21 cellular contexts compared by ENCODE assay signal in the genomic region with DNA sequence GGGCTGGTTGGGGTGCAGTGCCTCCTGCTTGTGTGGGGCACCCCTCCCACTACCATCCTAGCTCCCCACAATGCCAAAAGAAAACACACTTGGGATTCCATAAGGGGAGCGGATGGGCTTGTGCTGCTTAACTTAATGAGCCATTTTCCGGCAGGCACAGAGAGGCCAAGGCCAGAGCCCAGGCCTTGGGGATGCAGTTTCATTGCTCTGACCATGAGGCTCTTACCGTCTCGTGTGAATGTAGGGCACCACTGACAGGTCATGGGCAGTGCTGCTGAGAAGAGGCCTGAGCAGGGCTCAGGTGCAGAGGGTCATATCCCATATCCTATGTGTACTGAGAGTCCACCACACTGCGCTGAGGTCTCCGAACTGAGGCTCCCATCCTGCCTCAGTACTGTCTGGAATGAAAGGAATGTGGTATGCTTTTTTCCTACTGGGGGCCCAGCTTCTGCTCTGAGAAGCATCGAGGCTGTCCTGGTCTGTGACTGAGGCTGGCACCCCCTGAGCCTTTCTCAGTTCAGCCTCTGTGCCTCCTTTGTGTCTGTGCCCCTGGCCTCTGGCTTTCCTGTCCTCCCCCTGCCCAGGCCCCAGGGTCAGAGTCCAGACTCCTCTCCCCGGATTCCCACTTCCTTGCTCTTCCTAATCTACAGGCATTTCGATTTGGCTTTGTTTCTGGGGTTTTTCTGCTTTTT. TPM values are rescaled to one million over a fixed set of nuclear protein-coding genes. Genes with fewer than 3 reads are reported as not detected.
DNase-seq lines count a peak whose midpoint lies in the region; ATAC-seq, FAIRE-seq and TF ChIP-seq lines count a peak whose summit lies in the region.
"Had no signal": no experiment of that assay in that cellular context is flagged by ENCODE, and none has a peak within 500 bp of the region (broad histone marks: within the 10 kb centered on the region; RNA-seq: fewer than 3 reads in every experiment).

No MANE protein-coding gene starts in this region.

- H3K4me1 ChIP-seq in spleen: peaks cover 0 to 20% (median 8%) of the 10 kb centered on the region in 6 donors
- H3K4me1 ChIP-seq in uterus: no peaks in the 10 kb centered on the region

- H3K36me3 Mint-ChIP-seq in brain: peaks cover 27% of the 10 kb centered on the region

- no peak for ATAC-seq in stimulated activated naive CD8-positive, alpha-beta T cell treated with anti-CD3 and anti-CD28 coated beads, Interleukin-15, Interleukin-2, amounts not matched to agents 100 U/mL and 50 U/mL, for 24 hours
- ATAC-seq: left colon, sciatic nerve had no signal

- WGBS in spleen, 5 donors: 53 to 71% (median 63%) methylated on average over 7 to 9 of the region's 9 CpGs

- no peak for FAIRE-seq in D721Med (lab: Jason Lieb, UNC)

- peak overlapping the region in 1 of 5 experiments; percentile 49 for H3K4me3 Mint-ChIP-seq in brain

- H3K4me3 ChIP-seq in spleen: no peak overlapping the region
- H3K4me3 ChIP-seq in uterus: no peak overlapping the region
- H3K4me3 ChIP-seq: stomach had no signal

- peaks cover 40% of the 10 kb centered on the region for H3K4me1 Mint-ChIP-seq in brain

- H3K27me3 Mint-ChIP-seq in brain: no peaks in the 10 kb centered on the region

- intact Hi-C loops in spleen (cut with DNase I; ENCODE audit: low total_unique reads) (no loop called here), uterus (cut with DNase I; ENCODE audit: low total_unique reads) (no loop called here)

- peak overlapping the region in 4 of 5 experiments; percentile 4 to 90 (median 52) for H3K27ac Mint-ChIP-seq in brain
- H3K27ac Mint-ChIP-seq: activated T-helper 2 cell treated with anti-CD3 and anti-CD28 coated beads, Interferon-gamma antibody, Interleukin-2, Interleukin-4, amounts not matched to agents 10 μg/mL and 5 μg/mL and 100 μg/mL, durations not matched to agents 14 hours and 24 hours and 36 hours had no signal

- TF ChIP-seq POLR2A in spleen (IDR thresholded peaks at IDR 0.05): no peak
- no peak for TF ChIP-seq POLR2A in uterus (IDR thresholded peaks at IDR 0.05)

- H3K9me3 Mint-ChIP-seq in brain: no peaks in the 10 kb centered on the region
- H3K9me3 Mint-ChIP-seq: activated T-helper 2 cell treated with anti-CD3 and anti-CD28 coated beads, Interferon-gamma antibody, Interleukin-2, Interleukin-4, amounts not matched to agents 10 μg/mL and 5 μg/mL and 100 μg/mL, durations not matched to agents 14 hours and 24 hours and 36 hours had no signal

- no peak for TF ChIP-seq CTCF in brain (conservative IDR thresholded peaks at IDR 0.05)
- no peak for TF ChIP-seq CTCF in spleen (IDR thresholded peaks at IDR 0.05 in 8 of 11, conservative IDR thresholded peaks at IDR 0.05 in 3 of 11)
- TF ChIP-seq CTCF in D721Med (IDR thresholded peaks at IDR 0.05; ENCODE audit: insufficient read depth, missing control alignments): no peak
- TF ChIP-seq CTCF in uterus (IDR thresholded peaks at IDR 0.05): no peak

- H3K36me3 ChIP-seq in spleen (no peaks in the 10 kb centered on the region), uterus (no peaks in the 10 kb centered on the region)
- H3K36me3 ChIP-seq: stomach had no signal

- H3K27ac ChIP-seq in spleen (no peak overlapping the region), uterus (no peak overlapping the region)
- H3K27ac ChIP-seq: stomach had no signal

- DNase-seq in HK-2 (ENCODE audit: unreplicated experiment) (peak; percentile 17), left kidney (ENCODE audit: low read depth, low spot score) (peak; percentile 58), spleen (peak; percentile 62), D721Med (ENCODE audit: insufficient read length, low spot score) (no peak), uterus (no peak)
- DNase-seq in stimulated activated naive CD8-positive, alpha-beta T cell treated with anti-CD3 and anti-CD28 coated beads, Interleukin-15, Interleukin-2, amounts not matched to agents 100 U/mL and 50 U/mL, for 24 hours: no peak
- DNase-seq: activated CD4-positive, CD25-positive, alpha-beta regulatory T cell; AML-193; COR-L47; hippocampal formation; left colon; NCI-H1105; NCI-H2107; NCI-H524 treated with DMSO at 0.1 percent for 48 hours; occipital lobe; SHP77 treated with DMSO at 0.1 percent for 48 hours; stimulated activated CD4-positive, alpha-beta T cell treated with anti-CD3 and anti-CD28 coated beads, Interleukin-1b, Interleukin-23, amount 100 ng/mL, for 48 hours; stomach had no signal

- H3K27me3 ChIP-seq in spleen (replicated peaks in 1 of 7): peaks cover 0 to 44% (median 0%) of the 10 kb centered on the region in 7 donors
- no peaks in the 10 kb centered on the region for H3K27me3 ChIP-seq in uterus

- H3K9me3 ChIP-seq in spleen (no peaks in the 10 kb centered on the region), uterus (no peaks in the 10 kb centered on the region)
- H3K9me3 ChIP-seq: stomach had no signal

RNA-seq across cellular contexts. Expression of a gene that starts 45.2 kb away (rescaled TPM):
- polyA plus RNA-seq in brain (ENCODE audit: insufficient read depth, low read depth, low replicate concordance) (130 TPM), spleen (10 to 100 TPM in 1 of 3 donors, 1 to 10 TPM in 2; 5.2 to 14.0 (median 6.7) TPM)
- total RNA-seq in spleen (10 to 100 TPM in 6 of 7 donors, 1 to 10 TPM in 1; 10.0 to 17.9 (median 11.9) TPM), uterus (10 to 100 TPM in 1 of 4 donors, 1 to 10 TPM in 3; 2.9 to 49.6 (median 4.9) TPM)

Comparison
In these comparisons a context has a peak if more than half of its experiments do, and no peak if none do; other contexts are left out.
1. DNase-seq: peak in HK-2 (single experiment), left kidney (single experiment) and spleen (single experiment); none in D721Med (single experiment), uterus (0 of 2) and stimulated activated naive CD8-positive, alpha-beta T cell treated with anti-CD3 and anti-CD28 coated beads, Interleukin-15, Interleukin-2, amounts not matched to agents 100 U/mL and 50 U/mL, for 24 hours (single experiment).